8 cellular contexts compared by ENCODE assay signal in the genomic region with DNA sequence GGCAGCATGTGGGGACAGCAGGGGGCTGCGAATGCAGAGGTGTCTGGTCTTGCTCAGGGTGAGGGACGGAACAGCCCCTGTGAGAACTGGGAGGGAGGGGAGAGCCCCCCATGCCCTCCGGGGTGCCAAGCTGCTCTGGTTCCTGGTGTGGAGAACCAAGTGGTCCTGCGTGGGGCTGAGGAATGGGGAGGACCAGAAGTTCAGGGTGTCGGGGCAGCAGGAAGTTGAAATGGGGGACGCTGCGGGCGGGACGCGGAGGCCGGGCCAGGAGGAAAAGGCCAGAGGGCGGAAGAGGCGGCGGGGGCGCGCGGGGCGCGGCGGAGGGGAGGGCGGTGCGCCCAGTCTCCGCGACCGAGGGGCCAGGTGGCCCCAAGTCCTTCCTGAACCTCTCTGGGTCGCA. TPM values are rescaled to one million over a fixed set of nuclear protein-coding genes. Genes with fewer than 3 reads are reported as not detected.
DNase-seq lines count a peak whose midpoint lies in the region; ATAC-seq and TF ChIP-seq lines count a peak whose summit lies in the region.

No MANE protein-coding gene starts in this region.

- H3K4me1 Mint-ChIP-seq in activated T-cell treated with anti-CD3 and anti-CD28 coated beads, Interleukin-2, amount 50 U/mL, for 72 hours (ENCODE audit: low read depth): peaks cover 5% of the 10 kb centered on the region

- TF ChIP-seq EP300 in upper lobe of left lung (IDR thresholded peaks at IDR 0.05): no peak

- TF ChIP-seq CTCF in cardiac fibroblast (IDR thresholded peaks at IDR 0.05; ENCODE audit: low read depth, low read length): no peak
- TF ChIP-seq CTCF in upper lobe of left lung (IDR thresholded peaks at IDR 0.05): no peak

- H3K9me3 ChIP-seq in mesodermal cell (ENCODE audit: control insufficient read depth, low read length) (no peaks in the 10 kb centered on the region), upper lobe of left lung (no peaks in the 10 kb centered on the region)

- no peaks in the 10 kb centered on the region for H3K36me3 ChIP-seq in mesodermal cell (ENCODE audit: control insufficient read depth, insufficient read depth, low read length)
- no peaks in the 10 kb centered on the region for H3K36me3 ChIP-seq in upper lobe of left lung

- peak; percentile 20 to 57 for ATAC-seq in activated T-cell treated with anti-CD3 and anti-CD28 coated beads, Interleukin-2, amount 50 U/mL, for 72 hours (replicated peaks in 1 of 2)
- ATAC-seq in upper lobe of left lung (ENCODE audit: low FRiP score in 2 of 2): peak in 1 of 2 donors; percentile 49
- no peak for ATAC-seq in GM21576 (IDR thresholded peaks at IDR 0.05; ENCODE audit: unreplicated experiment)

- no peak for DNase-seq in activated T-cell treated with anti-CD3 and anti-CD28 coated beads, Interleukin-2, amount 50 U/mL, for 72 hours
- DNase-seq in activated T-cell treated with anti-CD3 and anti-CD28 coated beads for 4 hours (no peak), cardiac fibroblast (ENCODE audit: low read depth in 2 of 2) (no peak), upper lobe of left lung (no peak), occipital lobe (lab: John Stamatoyannopoulos, UW) (no peak), GM03348 (ENCODE audit: low spot score) (no peak)

- H3K27me3 Mint-ChIP-seq in activated T-cell treated with anti-CD3 and anti-CD28 coated beads, Interleukin-2, amount 50 U/mL, for 72 hours (ENCODE audit: low read depth): peaks cover 6% of the 10 kb centered on the region

- no peaks in the 10 kb centered on the region for H3K27me3 ChIP-seq in upper lobe of left lung

- peak overlapping the region; percentile 81 to 87 for H3K4me3 Mint-ChIP-seq in activated T-cell treated with anti-CD3 and anti-CD28 coated beads, Interleukin-2, amount 50 U/mL, for 72 hours

- H3K36me3 Mint-ChIP-seq in activated T-cell treated with anti-CD3 and anti-CD28 coated beads, Interleukin-2, amount 50 U/mL, for 72 hours (ENCODE audit: insufficient read depth in 2 of 2): no peaks in the 10 kb centered on the region

- H3K9me3 Mint-ChIP-seq in activated T-cell treated with anti-CD3 and anti-CD28 coated beads, Interleukin-2, amount 50 U/mL, for 72 hours: no peaks in the 10 kb centered on the region

- H3K27ac Mint-ChIP-seq in activated T-cell treated with anti-CD3 and anti-CD28 coated beads, Interleukin-2, amount 50 U/mL, for 72 hours: no peak overlapping the region

- no peak overlapping the region for H3K27ac ChIP-seq in mesodermal cell (ENCODE audit: low read depth, low read length, severe bottlenecking)
- H3K27ac ChIP-seq in upper lobe of left lung: peak overlapping the region in 3 of 4 donors; percentile 16 to 75 (median 19)

- 27 to 55% methylated on average over 5 to 10 of the region's 26 CpGs for WGBS in mesodermal cell (ENCODE audit: insufficient coverage in 2 of 2), 2 experiments
- WGBS in upper lobe of left lung, 2 donors: 11 to 20% methylated on average over 9 to 15 of the region's 26 CpGs

- H3K4me1 ChIP-seq in mesodermal cell (ENCODE audit: control insufficient read depth, insufficient read depth, low read length, poor library complexity, severe bottlenecking) (no peaks in the 10 kb centered on the region), upper lobe of left lung (peaks cover 5 to 26% (median 15%) of the 10 kb centered on the region in 4 donors)

- no peak for TF ChIP-seq POLR2A in upper lobe of left lung (IDR thresholded peaks at IDR 0.05)

- H3K4me3 ChIP-seq in cardiac fibroblast (replicated peaks in 1 of 2; ENCODE audit: low read depth in 2 of 2, low read length in 2 of 2): peak overlapping the region; percentile 24 to 39
- H3K4me3 ChIP-seq in mesodermal cell (ENCODE audit: extremely low read depth, insufficient read depth, low read length, poor library complexity, severe bottlenecking): peak overlapping the region; percentile 33
- H3K4me3 ChIP-seq in upper lobe of left lung: peak overlapping the region; percentile 15 to 60 (median 52)

RNA-seq across cellular contexts. Expression of a gene that starts 3.6 kb away (rescaled TPM):
- under 1 TPM in 1 of 2 donors, not detected in 1; 0.34 TPM for total RNA-seq in activated T-cell treated with anti-CD3 and anti-CD28 coated beads, Interleukin-2, amount 50 U/mL, for 72 hours
- polyA plus RNA-seq in mesodermal cell (2013, experiment 1 of 2): not detected
- not detected for polyA plus RNA-seq in mesodermal cell (2013, experiment 2 of 2)
- 10 to 100 TPM in 3 of 6 donors, 1 to 10 TPM in 3; 2.4 to 72.8 (median 9.1) TPM for total RNA-seq in upper lobe of left lung
- total RNA-seq in occipital lobe: 0.31 TPM

RNA-seq across cellular contexts. Expression of a gene that starts 28.1 kb away (rescaled TPM):
- total RNA-seq in activated T-cell treated with anti-CD3 and anti-CD28 coated beads, Interleukin-2, amount 50 U/mL, for 72 hours: not detected
- polyA plus RNA-seq in mesodermal cell (2013, experiment 1 of 2): not detected
- not detected for polyA plus RNA-seq in mesodermal cell (2013, experiment 2 of 2)
- total RNA-seq in upper lobe of left lung (under 1 TPM in 1 of 6 donors, not detected in 5; 0.09 TPM), occipital lobe (1.9 TPM)
